Comparison of ENCODE assay signal across 1 cellular context in genomic region chr21:9839011-9839661, GRCh38.
TF ChIP-seq lines count a peak whose summit lies in the region.

No MANE protein-coding gene starts in this region.

TF ChIP-seq in K562, 482 proteins besides CTCF, POLR2A, EP300 and RAD21 (continued from another document):
- TF ChIP-seq ZNF512 (tag; IDR thresholded peaks at IDR 0.05) (no peak), ZNF507 (tag; conservative IDR thresholded peaks at IDR 0.05) (no peak), TBP (optimal IDR thresholded peaks at IDR 0.05; ENCODE audit: low read depth, low read length) (peak; percentile 36), CHD7 (IDR thresholded peaks at IDR 0.05; ENCODE audit: low read depth, low read length) (no peak), TBL1XR1 (IDR thresholded peaks at IDR 0.05; ENCODE audit: low read length in 2 of 2) (no peak), SMARCB1 (IDR thresholded peaks at IDR 0.05; ENCODE audit: insufficient read length, low read depth) (no peak), REST (CRISPR knock-in tag; IDR thresholded peaks at IDR 0.05; ENCODE audit: low read depth) (no peak), FIP1L1 (IDR thresholded peaks at IDR 0.05; ENCODE audit: low read depth, low read length, poor library complexity, severe bottlenecking) (no peak), BCOR (IDR thresholded peaks at IDR 0.05) (no peak), MITF (IDR thresholded peaks at IDR 0.05) (no peak)
